1 cellular context compared by ENCODE assay signal in genomic region chr1:21592086-21592865, GRCh38.
TF ChIP-seq lines count a peak whose summit lies in the region.

No MANE protein-coding gene starts in this region.

TF ChIP-seq in WTC11, 78 proteins besides CTCF, POLR2A, EP300 and RAD21 (continued from another document):
- TF ChIP-seq AFF4 (CRISPR knock-in tag; IDR thresholded peaks at IDR 0.05; ENCODE audit: borderline replicate concordance): no peak
- TF ChIP-seq ATF2 (CRISPR knock-in tag; IDR thresholded peaks at IDR 0.05; ENCODE audit: borderline replicate concordance, low read depth): no peak
- TF ChIP-seq PRDM15 (CRISPR knock-in tag; IDR thresholded peaks at IDR 0.05): no peak
- TF ChIP-seq CREB1 (CRISPR knock-in tag; IDR thresholded peaks at IDR 0.05): no peak
- TF ChIP-seq E2F4 (CRISPR knock-in tag; IDR thresholded peaks at IDR 0.05; ENCODE audit: borderline replicate concordance, low read depth): no peak
